ENCODE assay signal across 8 cellular contexts in the genomic region with DNA sequence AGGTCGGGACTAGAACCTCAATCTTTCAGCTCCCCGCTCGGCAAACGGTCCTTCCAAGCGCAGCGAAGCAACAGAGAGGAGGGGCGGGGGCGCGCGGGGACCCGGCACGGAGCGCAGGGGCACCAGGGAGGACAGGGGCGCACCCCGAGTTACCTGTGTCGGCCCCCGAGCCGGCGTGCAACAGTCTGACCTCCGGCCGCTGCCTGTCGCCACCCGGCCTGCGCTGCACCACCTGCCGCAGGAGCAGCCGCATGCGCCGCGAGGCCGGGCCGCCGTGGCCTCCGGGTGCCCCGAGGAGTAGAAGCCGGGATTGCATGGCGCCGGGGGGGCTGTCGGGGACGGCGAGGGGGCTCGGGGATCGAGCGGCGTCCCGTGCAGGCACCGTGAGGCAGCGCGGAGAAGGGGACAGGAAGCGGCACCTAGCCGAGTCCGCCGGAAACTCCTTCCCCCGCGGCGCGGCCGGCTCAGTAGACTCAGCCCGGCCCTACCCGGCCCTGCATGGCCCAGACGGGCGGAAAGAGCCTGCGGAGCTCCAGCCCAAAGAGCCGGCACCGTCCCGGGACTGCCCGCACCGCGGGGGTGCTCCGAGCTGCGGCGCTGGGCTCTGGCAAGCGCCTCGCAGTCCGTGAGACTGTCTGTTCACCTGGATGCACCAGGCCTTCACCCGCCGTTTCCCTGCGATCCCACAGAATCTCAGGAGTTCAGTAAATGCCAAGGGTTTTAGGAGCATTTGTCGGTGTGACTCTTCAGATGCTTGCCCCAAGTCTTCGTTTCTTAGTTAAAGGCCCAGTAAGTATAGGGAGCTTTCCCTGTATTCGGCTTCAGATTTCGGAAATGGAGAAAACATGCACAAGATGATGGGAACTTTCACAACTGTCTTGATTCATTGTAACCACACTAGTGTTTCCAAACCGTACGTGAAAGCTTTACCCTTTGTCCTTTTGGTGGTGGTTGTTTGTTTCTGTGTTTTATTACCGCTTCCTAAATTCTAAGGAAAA. TPM values are rescaled to one million over a fixed set of nuclear protein-coding genes. Genes with fewer than 3 reads are reported as not detected.
DNase-seq lines count a peak whose midpoint lies in the region; ATAC-seq and TF ChIP-seq lines count a peak whose summit lies in the region.

A gene (minus strand): TSS at position 410 of the 998 bp plus-strand sequence. CDS start 94 bp downstream, at position 316.

- no peaks in the 10 kb centered on the region for H3K4me1 ChIP-seq in neural progenitor cell

- H3K27ac ChIP-seq in neural progenitor cell, result no peak within 1 kb of the TSS

- TF ChIP-seq CTCF in neural progenitor cell (IDR thresholded peaks at IDR 0.05), result no peak

- peaks cover 6% of the 10 kb centered on the region for H3K27me3 Mint-ChIP-seq in neural progenitor cell (ENCODE audit: insufficient read depth, low read depth)

- peak within 1 kb of the TSS; percentile 97 for H2AFZ ChIP-seq in neural progenitor cell (replicated peaks)

- peaks cover 9% of the 10 kb centered on the region for H3K27me3 ChIP-seq in neural progenitor cell

- H3K4me3 ChIP-seq in neural progenitor cell, result peak within 1 kb of the TSS; percentile 70

- H3K79me2 ChIP-seq in neural progenitor cell (ENCODE audit: low read depth), result peaks cover 35% of the 10 kb centered on the region

- DNase-seq in DMS79 treated with DMSO at 0.1 percent for 48 hours (lab: John Stamatoyannopoulos, UW) (peak; percentile 49), KG1 (lab: John Stamatoyannopoulos, UW) (peak; percentile 72), SIG-M5 (lab: John Stamatoyannopoulos, UW) (peak; percentile 8), activated gamma-delta T cell treated with Interleukin-2 at 50 U/mL for 16 hours (peak; percentile 83), foreskin melanocyte (peak; percentile 73), neural progenitor cell (ENCODE audit: low spot score) (peak; percentile 84), stromal cell of bone marrow (ENCODE audit: low read depth) (peak; percentile 36)

- H3K36me3 ChIP-seq in neural progenitor cell, result no peaks in the 10 kb centered on the region

- ATAC-seq in GM21619 (IDR thresholded peaks at IDR 0.05; ENCODE audit: unreplicated experiment), result peak; percentile 71

- H4K20me1 ChIP-seq in neural progenitor cell (ENCODE audit: low read depth), result no peaks in the 10 kb centered on the region

- peak within 1 kb of the TSS; percentile 89 for H3K27ac Mint-ChIP-seq in neural progenitor cell

- no peaks in the 10 kb centered on the region for H3K9me3 ChIP-seq in neural progenitor cell (ENCODE audit: low read depth)

- peak within 1 kb of the TSS; percentile 85 for H3K4me2 ChIP-seq in neural progenitor cell

- no peaks in the 10 kb centered on the region for H3K9me3 Mint-ChIP-seq in neural progenitor cell

- H3K4me1 Mint-ChIP-seq in neural progenitor cell, result peaks cover 20% of the 10 kb centered on the region

- peak within 1 kb of the TSS; percentile 34 for H3K9ac ChIP-seq in neural progenitor cell

- peaks cover 3% of the 10 kb centered on the region for H3K36me3 Mint-ChIP-seq in neural progenitor cell

- peaks cover 15% of the 10 kb centered on the region for H3F3A ChIP-seq in neural progenitor cell (ENCODE audit: low read depth)

- H3K4me3 Mint-ChIP-seq in neural progenitor cell, result peak within 1 kb of the TSS; percentile 95

RNA-seq across cellular contexts. Expression of the gene that starts here (rescaled TPM):
- 12.4 and 12.6 TPM in 2 replicates for total RNA-seq in neural progenitor cell (ENCODE audit: low replicate concordance)

Comparison
In these comparisons a context has a peak if more than half of its experiments do, and no peak if none do; other contexts are left out.
1. DNase-seq: peak in every context shown above with its lines; median percentile 84 in neural progenitor cell; 83 in activated gamma-delta T cell treated with Interleukin-2 at 50 U/mL for 16 hours; 73 in foreskin melanocyte; 72 in KG1; 49 in DMS79 treated with DMSO at 0.1 percent for 48 hours; 36 in stromal cell of bone marrow; 8 in SIG-M5.